In the genomic region with DNA sequence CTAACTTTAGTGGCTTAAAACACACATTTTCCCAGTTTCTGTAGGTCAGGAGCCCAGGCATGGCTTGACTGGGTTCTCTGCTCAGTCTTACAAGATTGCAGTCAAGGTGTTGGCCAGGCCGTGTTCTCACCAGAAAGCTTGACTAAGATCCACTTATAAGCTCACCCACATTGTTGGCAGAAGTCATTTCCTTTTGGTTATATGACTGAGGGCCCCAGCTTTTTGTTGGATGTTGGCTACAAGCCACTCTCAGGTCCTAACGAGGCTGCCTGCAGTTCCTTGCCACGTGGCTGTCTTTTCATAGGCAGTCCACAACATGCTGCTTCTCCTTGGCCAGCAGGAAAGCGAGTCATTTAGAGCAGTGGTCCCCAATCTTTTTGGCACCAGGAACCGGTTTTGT, we compare ENCODE assay signal across 16 cellular contexts.
A peak's percentile ranks its signal among the peaks of the same experiment; 100 is the strongest.
DNase-seq lines count a peak whose midpoint lies in the region; ATAC-seq and TF ChIP-seq lines count a peak whose summit lies in the region.
"Had no signal": no experiment of that assay in that cellular context is flagged by ENCODE, and none has a peak within 500 bp of the region (broad histone marks: within the 10 kb centered on the region; RNA-seq: fewer than 3 reads in every experiment).

No MANE protein-coding gene starts in this region.

- H3K9me3 Mint-ChIP-seq in activated naive CD8-positive, alpha-beta T cell treated with anti-CD3 and anti-CD28 coated beads, Interleukin-2, amount 10 ng/mL, durations not matched to agents 7 days and 5 days = no peaks in the 10 kb centered on the region
- H3K9me3 Mint-ChIP-seq: activated naive CD4-positive, alpha-beta T cell treated with anti-CD3 and anti-CD28 coated beads, Interleukin-2, amount 50 U/mL, for 24 hours; naive thymus-derived CD8-positive, alpha-beta T cell had no signal

- WGBS in psoas muscle, 3 donors = 39 to 47% (median 45%) methylated on average over 5 of the region's 5 CpGs

- no peaks in the 10 kb centered on the region for H3K9me3 ChIP-seq in psoas muscle
- H3K9me3 ChIP-seq: A549, gastroesophageal sphincter, sigmoid colon, transverse colon had no signal

- POLR2A ChIA-PET in activated naive CD8-positive, alpha-beta T cell treated with anti-CD3 and anti-CD28 coated beads, Interleukin-2, amount 10 ng/mL, durations not matched to agents 7 days and 5 days (lab: Charles Lee) = interaction anchor here (0.6 to 1.6 kb wide), 4 partner anchors 10 to 103 kb away, joined by 3 to 9 read pairs (median 4); no protein-coding TSS in a partner anchor

- H3K4me3 Mint-ChIP-seq in activated naive CD8-positive, alpha-beta T cell treated with anti-CD3 and anti-CD28 coated beads, Interleukin-2, amount 10 ng/mL, durations not matched to agents 7 days and 5 days = no peak overlapping the region
- H3K4me3 Mint-ChIP-seq: activated naive CD4-positive, alpha-beta T cell treated with anti-CD3 and anti-CD28 coated beads, Interleukin-2, amount 50 U/mL, for 24 hours; naive thymus-derived CD8-positive, alpha-beta T cell had no signal

- H3K4me3 ChIP-seq in psoas muscle = no peak overlapping the region
- H3K4me3 ChIP-seq: A549, dorsolateral prefrontal cortex, gastroesophageal sphincter, sigmoid colon, transverse colon had no signal

- H3K4me1 ChIP-seq in psoas muscle = no peaks in the 10 kb centered on the region
- H3K4me1 ChIP-seq: gastroesophageal sphincter, sigmoid colon, transverse colon had no signal

- peaks cover 47% of the 10 kb centered on the region for H3K4me1 Mint-ChIP-seq in activated naive CD8-positive, alpha-beta T cell treated with anti-CD3 and anti-CD28 coated beads, Interleukin-2, amount 10 ng/mL, durations not matched to agents 7 days and 5 days

- no peak for ATAC-seq in activated naive CD8-positive, alpha-beta T cell treated with anti-CD3 and anti-CD28 coated beads, Interleukin-2, amount 10 ng/mL, durations not matched to agents 7 days and 5 days (ENCODE audit: low read depth)
- ATAC-seq in HG02938 (IDR thresholded peaks at IDR 0.05; ENCODE audit: unreplicated experiment) (no peak), psoas muscle (no peak), HG02884 (IDR thresholded peaks at IDR 0.05; ENCODE audit: unreplicated experiment) (no peak)
- ATAC-seq: A549; gastroesophageal sphincter; left colon; naive thymus-derived CD8-positive, alpha-beta T cell had no signal

- no peak for TF ChIP-seq CTCF in psoas muscle (IDR thresholded peaks at IDR 0.05)

- no peak overlapping the region for H3K27ac ChIP-seq in psoas muscle
- H3K27ac ChIP-seq: gastroesophageal sphincter, sigmoid colon, transverse colon had no signal

- H3K27ac Mint-ChIP-seq in activated naive CD8-positive, alpha-beta T cell treated with anti-CD3 and anti-CD28 coated beads, Interleukin-2, amount 10 ng/mL, durations not matched to agents 7 days and 5 days = peak overlapping the region; percentile 24
- H3K27ac Mint-ChIP-seq: activated naive CD4-positive, alpha-beta T cell treated with anti-CD3 and anti-CD28 coated beads, Interleukin-2, amount 50 U/mL, for 24 hours had no signal

- no peaks in the 10 kb centered on the region for H3K36me3 ChIP-seq in psoas muscle (ENCODE audit: insufficient read depth in 1 of 2, low read depth in 1 of 2)
- H3K36me3 ChIP-seq: gastroesophageal sphincter, sigmoid colon, transverse colon had no signal

- H3K36me3 Mint-ChIP-seq in activated naive CD8-positive, alpha-beta T cell treated with anti-CD3 and anti-CD28 coated beads, Interleukin-2, amount 10 ng/mL, durations not matched to agents 7 days and 5 days = peaks cover 5% of the 10 kb centered on the region

- H3K27me3 Mint-ChIP-seq in activated naive CD8-positive, alpha-beta T cell treated with anti-CD3 and anti-CD28 coated beads, Interleukin-2, amount 10 ng/mL, durations not matched to agents 7 days and 5 days = no peaks in the 10 kb centered on the region
- H3K27me3 Mint-ChIP-seq: activated naive CD4-positive, alpha-beta T cell treated with anti-CD3 and anti-CD28 coated beads, Interleukin-2, amount 50 U/mL, for 24 hours; naive thymus-derived CD8-positive, alpha-beta T cell had no signal

- intact Hi-C loops in psoas muscle (cut with DNase I) = no loop called here

- DNase-seq in activated CD4-positive, alpha-beta T cell treated with anti-CD3 and anti-CD28 coated beads for 48 hours = peak; percentile 44
- no peak for DNase-seq in activated CD4-positive, alpha-beta T cell treated with anti-CD3 and anti-CD28 coated beads, Interleukin-2, amount 50 U/mL, for 4 hours
- peak; percentile 35 for DNase-seq in NCI-H2029 treated with DMSO at 0.1 percent for 48 hours (lab: John Stamatoyannopoulos, UW)
- DNase-seq in activated naive CD8-positive, alpha-beta T cell treated with anti-CD3 and anti-CD28 coated beads, Interleukin-2, amount 10 ng/mL, durations not matched to agents 7 days and 5 days = no peak
- peak; percentile 53 for DNase-seq in pulmonary artery endothelial cell (ENCODE audit: low read depth, low spot score)
- no peak for DNase-seq in psoas muscle
- DNase-seq: left colon; naive thymus-derived CD8-positive, alpha-beta T cell; transverse colon had no signal

- peaks cover 0 to 5% (median 0%) of the 10 kb centered on the region in 3 donors for H3K27me3 ChIP-seq in psoas muscle (ENCODE audit: insufficient read depth in 3 of 3, low read length in 2 of 3)
- H3K27me3 ChIP-seq: dorsolateral prefrontal cortex, gastroesophageal sphincter, sigmoid colon, transverse colon had no signal

Comparison
In these comparisons a context has a peak if more than half of its experiments do, and no peak if none do; other contexts are left out.
1. DNase-seq: peak in activated CD4-positive, alpha-beta T cell treated with anti-CD3 and anti-CD28 coated beads for 48 hours (single experiment), NCI-H2029 treated with DMSO at 0.1 percent for 48 hours (single experiment) and pulmonary artery endothelial cell (single experiment); none in activated CD4-positive, alpha-beta T cell treated with anti-CD3 and anti-CD28 coated beads, Interleukin-2, amount 50 U/mL, for 4 hours (0 of 2), activated naive CD8-positive, alpha-beta T cell treated with anti-CD3 and anti-CD28 coated beads, Interleukin-2, amount 10 ng/mL, durations not matched to agents 7 days and 5 days (single experiment) and psoas muscle (0 of 2).